ENCODE assay signal across 19 cellular contexts in the genomic region with DNA sequence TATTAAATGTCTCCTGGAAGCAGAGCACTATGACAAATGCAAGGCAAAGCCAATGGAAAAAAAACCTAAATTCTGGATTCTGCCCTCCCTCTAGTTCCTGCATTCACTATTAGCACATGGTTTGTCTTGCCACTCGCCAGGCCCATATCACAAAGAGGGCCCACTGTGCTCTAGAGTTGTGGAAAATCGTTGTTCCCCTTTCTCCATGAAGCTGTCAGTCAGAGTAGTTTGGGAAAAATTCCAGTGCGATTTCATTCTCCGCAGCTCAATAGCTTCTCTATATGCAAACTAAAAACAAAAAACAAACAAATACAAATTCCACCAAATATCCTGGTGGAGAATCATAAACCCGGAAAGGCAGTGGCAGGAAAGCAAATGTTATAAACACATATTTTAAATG.
"Had no signal": no experiment of that assay in that cellular context is flagged by ENCODE, and none has a peak within 500 bp of the region (broad histone marks: within the 10 kb centered on the region; RNA-seq: fewer than 3 reads in every experiment).

No MANE protein-coding gene starts in this region.

- DNase-seq: cerebellar nuclear complex; effector CD8-positive, alpha-beta T cell; erythroblast; esophagus squamous epithelium; foreskin melanocyte; mesenchymal stem cell; naive thymus-derived CD8-positive, alpha-beta T cell; nephron progenitor cell; ovary; right lobe of liver; small intestine; stimulated activated CD4-positive, alpha-beta T cell treated with anti-CD3 and anti-CD28 coated beads, Interleukin-15, amount 100 ng/mL, for 24 hours; stimulated activated CD4-positive, alpha-beta T cell treated with anti-CD3 and anti-CD28 coated beads, Interleukin-2, amount 100 ng/mL, for 48 hours; stimulated activated CD8-positive, alpha-beta memory T cell treated with anti-CD3 and anti-CD28 coated beads, Interleukin-4, amount 100 ng/mL, for 48 hours; stimulated activated naive CD4-positive, alpha-beta T cell; stimulated activated naive CD8-positive, alpha-beta T cell treated with anti-CD3 and anti-CD28 coated beads, Interleukin-15, amount 100 ng/mL, for 72 hours; testis; tibial artery had no signal

- H3K27me3 ChIP-seq: esophagus squamous epithelium, ovary, right lobe of liver, testis, tibial artery had no signal

- ATAC-seq: naive thymus-derived CD8-positive, alpha-beta T cell; stimulated activated naive CD8-positive, alpha-beta T cell treated with anti-CD3 and anti-CD28 coated beads, Interleukin-15, amount 100 ng/mL, for 72 hours had no signal

- H3K4me3 ChIP-seq: esophagus squamous epithelium, lung, ovary, right lobe of liver, testis, tibial artery had no signal

- H3K27ac ChIP-seq: esophagus squamous epithelium, ovary, right lobe of liver, testis, tibial artery had no signal
